8 cellular contexts compared by ENCODE assay signal in the genomic region with DNA sequence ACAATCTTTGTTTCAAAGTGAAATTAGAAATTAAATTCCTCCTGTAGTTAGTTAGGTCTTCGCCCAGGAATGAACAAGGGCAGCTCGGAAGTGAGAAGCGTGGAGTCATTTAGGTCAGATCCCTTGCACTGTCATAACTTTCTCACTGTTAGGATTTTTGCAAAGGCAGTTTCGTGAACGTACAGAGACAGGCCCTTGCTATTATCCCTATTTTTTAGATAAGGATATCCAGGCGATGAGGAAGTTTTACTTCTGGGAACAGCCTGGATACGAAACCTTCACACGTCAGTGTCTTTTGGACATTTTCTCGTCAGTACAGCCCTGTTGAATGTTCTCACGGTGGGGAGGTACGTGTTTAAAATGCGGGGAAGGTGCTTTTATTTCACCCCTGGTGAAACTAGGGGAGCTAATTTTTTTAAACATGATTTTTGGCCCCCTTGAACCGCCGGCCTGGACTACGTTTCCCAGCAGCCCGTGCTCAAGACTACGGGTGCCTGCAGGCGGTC. TPM values are rescaled to one million over a fixed set of nuclear protein-coding genes. Genes with fewer than 3 reads are reported as not detected.
A peak's percentile ranks its signal among the peaks of the same experiment; 100 is the strongest.
DNase-seq lines count a peak whose midpoint lies in the region; ATAC-seq and TF ChIP-seq lines count a peak whose summit lies in the region.

No MANE protein-coding gene starts in this region.

- no peaks in the 10 kb centered on the region for H3K9me2 ChIP-seq in PC-3 (replicated peaks; ENCODE audit: low read length)

- H3F3A ChIP-seq in PC-3 (ENCODE audit: low read length, unreplicated experiment), result no peaks in the 10 kb centered on the region

- H3K4me2 ChIP-seq in PC-3 (ENCODE audit: low read length), result peak overlapping the region; percentile 98

- CTCF ChIA-PET in PC-3 (lab: Charles Lee), result no interaction called here

- intact Hi-C loops in PC-3 (cut with micrococcal nuclease), result no loop called here
- intact Hi-C loops in dorsolateral prefrontal cortex (cut with DNase I), result loop anchor here (1.0 to 2.0 kb wide), 3 partner anchors 69 to 77 kb away; a partner anchor contains a TSS
- intact Hi-C loops in upper lobe of right lung (cut with DNase I), result no loop called here

- no TSS peak for BruUV-seq in PC-3 (replicated peaks; lab: Mats Ljungman, UMichigan)

- H3K9me3 ChIP-seq in PC-3 (ENCODE audit: low read length), result no peaks in the 10 kb centered on the region
- no peaks in the 10 kb centered on the region for H3K9me3 ChIP-seq in mononuclear cell (ENCODE audit: low read depth, low read length)
- H3K9me3 ChIP-seq in upper lobe of right lung, result no peaks in the 10 kb centered on the region

- DNase-seq in activated T-cell treated with anti-CD3 and anti-CD28 coated beads for 1 hour (ENCODE audit: low read depth) (peak; percentile 68), PC-3 (peak; percentile 68), dorsolateral prefrontal cortex (no peak), upper lobe of right lung (no peak), GOT3 (lab: John Stamatoyannopoulos, UW) (no peak)
- no peak for DNase-seq in activated T-cell treated with anti-CD3 and anti-CD28 coated beads, Interleukin-2, amount 50 U/mL, for 1 hour

- H3K4me1 ChIP-seq in PC-3 (ENCODE audit: insufficient read depth, low read length) (peaks cover 14% of the 10 kb centered on the region), mononuclear cell (ENCODE audit: insufficient read depth, low read length) (peaks cover 26% of the 10 kb centered on the region), upper lobe of right lung (peaks cover 20% of the 10 kb centered on the region)

- H3K36me3 ChIP-seq in PC-3 (ENCODE audit: low read depth, low read length), result no peaks in the 10 kb centered on the region
- H3K36me3 ChIP-seq in upper lobe of right lung, result no peaks in the 10 kb centered on the region

- TF ChIP-seq CTCF in PC-3 (conservative IDR thresholded peaks at IDR 0.05; ENCODE audit: low read depth, low read length), result no peak
- TF ChIP-seq CTCF in dorsolateral prefrontal cortex (IDR thresholded peaks at IDR 0.05 in 54 of 56, conservative IDR thresholded peaks at IDR 0.05 in 2 of 56; ENCODE audit: low read depth in 1 of 56, partially characterized antibody in 56 of 56), result peak in 15 of 56 donors; percentile 4 to 43 (median 20)
- TF ChIP-seq CTCF in upper lobe of right lung (IDR thresholded peaks at IDR 0.05), result no peak

- no peaks in the 10 kb centered on the region for H3K27me3 ChIP-seq in PC-3 (ENCODE audit: low read length)
- H3K27me3 ChIP-seq in dorsolateral prefrontal cortex, result no peaks in the 10 kb centered on the region
- H3K27me3 ChIP-seq in mononuclear cell (ENCODE audit: insufficient read depth, low read length), result no peaks in the 10 kb centered on the region
- H3K27me3 ChIP-seq in upper lobe of right lung, result no peaks in the 10 kb centered on the region

- no peak for ATAC-seq in PC-3
- no peak for ATAC-seq in upper lobe of right lung
- ATAC-seq in GM18907 (IDR thresholded peaks at IDR 0.05; ENCODE audit: unreplicated experiment), result no peak

- POLR2A ChIA-PET in PC-3 (lab: Charles Lee; ENCODE audit: unreplicated experiment), result no interaction called here

- H4K20me1 ChIP-seq in PC-3 (ENCODE audit: low read length), result no peaks in the 10 kb centered on the region

- H3K79me2 ChIP-seq in PC-3 (ENCODE audit: low read length), result peaks cover 31% of the 10 kb centered on the region

- H3K27ac ChIP-seq in PC-3 (ENCODE audit: low read length), result no peak overlapping the region
- H3K27ac ChIP-seq in dorsolateral prefrontal cortex, result peak overlapping the region; percentile 38 to 98 (median 95)
- peak overlapping the region; percentile 97 for H3K27ac ChIP-seq in upper lobe of right lung

- peak overlapping the region; percentile 100 for H2AFZ ChIP-seq in PC-3 (ENCODE audit: low read length)

- H3K4me3 ChIP-seq in PC-3 (ENCODE audit: low read length) (peak overlapping the region; percentile 74), dorsolateral prefrontal cortex (peak overlapping the region; percentile 73 to 100 (median 97)), mononuclear cell (ENCODE audit: low read length) (peak overlapping the region; percentile 74), upper lobe of right lung (peak overlapping the region; percentile 98)

- H3K9ac ChIP-seq in PC-3 (ENCODE audit: low read length), result peak overlapping the region; percentile 92

RNA-seq across cellular contexts. Expression of a gene that starts 0.3 kb away (rescaled TPM):
- total RNA-seq in PC-3 (2014; rRNA removed) (13.8 and 14.2 TPM in 2 replicates), dorsolateral prefrontal cortex (100 to 1,000 TPM in 4 of 120 experiments, 10 to 100 TPM in 116; 47.8 to 113 (median 73.9) TPM), mononuclear cell (185 TPM), upper lobe of right lung (97.9 TPM)

Comparison
In these comparisons a context has a peak if more than half of its experiments do, and no peak if none do; other contexts are left out.
1. DNase-seq: peak in activated T-cell treated with anti-CD3 and anti-CD28 coated beads for 1 hour (single experiment) and PC-3 (single experiment); none in activated T-cell treated with anti-CD3 and anti-CD28 coated beads, Interleukin-2, amount 50 U/mL, for 1 hour (single experiment), dorsolateral prefrontal cortex (0 of 10), upper lobe of right lung (single experiment) and GOT3 (single experiment).
2. intact Hi-C loops: an anchor here in dorsolateral prefrontal cortex (1.0 to 2.0 kb wide); none called in PC-3 and upper lobe of right lung.
3. Peak in every context shown above with its lines, with median percentiles within 50 percentile points of each other: H3K4me3 ChIP-seq.